In the genomic region with DNA sequence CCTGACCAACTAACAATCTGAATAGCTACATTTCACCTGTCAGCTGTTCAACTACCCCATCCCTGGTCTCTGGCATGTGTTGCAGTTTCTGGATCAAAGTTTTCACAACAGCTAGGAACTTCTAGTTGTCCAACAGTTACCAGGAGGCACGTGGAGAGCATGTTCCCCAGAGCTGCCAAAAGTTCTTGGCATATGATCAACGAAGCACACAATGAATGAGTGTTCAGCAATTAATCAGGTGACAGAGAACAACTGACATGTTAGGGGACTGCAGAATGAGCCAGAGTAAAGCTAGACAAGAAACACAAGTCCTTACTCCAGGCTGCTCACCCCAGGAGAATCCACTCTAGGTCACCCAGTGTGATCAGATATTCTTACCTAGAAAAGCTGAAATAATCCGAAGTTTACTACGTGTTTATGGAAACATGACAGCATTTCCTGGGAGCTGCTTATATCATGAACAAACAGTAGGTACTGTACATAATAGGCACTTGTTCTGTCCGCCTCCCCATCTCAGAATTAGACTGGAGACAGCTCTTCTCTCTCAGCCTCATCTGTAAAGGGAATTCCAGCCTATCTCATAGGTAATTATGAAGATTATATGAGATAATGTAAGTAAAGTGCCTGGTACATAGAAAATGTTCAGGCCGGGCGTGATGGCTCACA, we compare ENCODE assay signal across 13 cellular contexts. TPM values are rescaled to one million over a fixed set of nuclear protein-coding genes. Genes with fewer than 3 reads are reported as not detected.
DNase-seq lines count a peak whose midpoint lies in the region; ATAC-seq and TF ChIP-seq lines count a peak whose summit lies in the region.
"Had no signal": no experiment of that assay in that cellular context is flagged by ENCODE, and none has a peak within 500 bp of the region (broad histone marks: within the 10 kb centered on the region; RNA-seq: fewer than 3 reads in every experiment).

No MANE protein-coding gene starts in this region.

- no peak overlapping the region for H3K4me2 ChIP-seq in mammary epithelial cell (ENCODE audit: insufficient read depth, low read depth, low read length)

- no peaks in the 10 kb centered on the region for H3K9me3 ChIP-seq in mammary epithelial cell (replicated peaks; ENCODE audit: insufficient read depth, low read length)
- no peaks in the 10 kb centered on the region for H3K9me3 ChIP-seq in thoracic aorta
- no peaks in the 10 kb centered on the region for H3K9me3 ChIP-seq in CD4-positive, alpha-beta memory T cell (ENCODE audit: control insufficient read depth in 1 of 2, low read length in 2 of 2)

- H3K4me1 Mint-ChIP-seq in CD4-positive, alpha-beta memory T cell = peaks cover 0 to 2% (median under 1%) of the 10 kb centered on the region in 4 donors
- H3K4me1 Mint-ChIP-seq: central memory CD8-positive, alpha-beta T cell had no signal

- ATAC-seq in thoracic aorta (ENCODE audit: insufficient number of reproducible peaks, low FRiP score, low read depth) = peak; percentile 74
- ATAC-seq in HG03045 (IDR thresholded peaks at IDR 0.05; ENCODE audit: unreplicated experiment) = no peak
- ATAC-seq: GM12878 had no signal

- peak; percentile 41 for DNase-seq in NCI-H1092 treated with DMSO at 0.1 percent for 48 hours (lab: John Stamatoyannopoulos, UW)
- DNase-seq in mammary epithelial cell = peak; percentile 71
- DNase-seq in left kidney (ENCODE audit: low read depth, low spot score) = peak; percentile 16
- DNase-seq in thoracic aorta (ENCODE audit: low spot score) = peak; percentile 62
- no peak for DNase-seq in CD4-positive, alpha-beta memory T cell
- no peak for DNase-seq in NCI-H187 treated with DMSO at 0.1 percent for 48 hours (lab: John Stamatoyannopoulos, UW)
- no peak for DNase-seq in activated T-cell treated with anti-CD3 and anti-CD28 coated beads for 4 hours
- DNase-seq: NCI-H187; stimulated activated naive CD4-positive, alpha-beta T cell; WERI-Rb-1 had no signal

- WGBS in mammary epithelial cell (ENCODE audit: low coverage, missing lambda C conversion rate) = 56% methylated on average over 7 of the region's 7 CpGs

- no peak overlapping the region for H3K4me3 ChIP-seq in mammary epithelial cell (replicated peaks in 1 of 3; ENCODE audit: insufficient read depth in 1 of 3, low read depth in 2 of 3, low read length in 3 of 3)
- H3K4me3 ChIP-seq in thoracic aorta = no peak overlapping the region
- H3K4me3 ChIP-seq in CD4-positive, alpha-beta memory T cell (ENCODE audit: low read length in 2 of 2) = no peak overlapping the region
- H3K4me3 ChIP-seq: GM12878 had no signal

- in situ Hi-C loops in mammary epithelial cell (cut with MboI; ENCODE audit: low sequenced_read_pairs in 2 of 2) = no loop called here

- H3K4me3 Mint-ChIP-seq in CD4-positive, alpha-beta memory T cell = no peak overlapping the region
- H3K4me3 Mint-ChIP-seq: central memory CD8-positive, alpha-beta T cell had no signal

- no peaks in the 10 kb centered on the region for H3K27me3 ChIP-seq in mammary epithelial cell (ENCODE audit: insufficient read depth, low read length)
- no peaks in the 10 kb centered on the region for H3K27me3 ChIP-seq in thoracic aorta (replicated peaks; ENCODE audit: insufficient read depth)
- H3K27me3 ChIP-seq in CD4-positive, alpha-beta memory T cell (ENCODE audit: insufficient read depth, low read length) = no peaks in the 10 kb centered on the region

- H3K27me3 Mint-ChIP-seq in CD4-positive, alpha-beta memory T cell = no peaks in the 10 kb centered on the region
- H3K27me3 Mint-ChIP-seq: central memory CD8-positive, alpha-beta T cell had no signal

- no peaks in the 10 kb centered on the region for H3K79me2 ChIP-seq in mammary epithelial cell (ENCODE audit: insufficient read depth, low read length)

- no peaks in the 10 kb centered on the region for H4K20me1 ChIP-seq in mammary epithelial cell (ENCODE audit: insufficient read depth, low read length)

- dilution Hi-C loops in mammary epithelial cell (cut with HindIII; ENCODE audit: low sequenced_read_pairs) = no loop called here

- peaks cover 0 to 8% (median 3%) of the 10 kb centered on the region in 8 donors for H3K9me3 Mint-ChIP-seq in CD4-positive, alpha-beta memory T cell
- H3K9me3 Mint-ChIP-seq: central memory CD8-positive, alpha-beta T cell had no signal

- no peak overlapping the region for H3K9ac ChIP-seq in mammary epithelial cell (ENCODE audit: insufficient read depth, low read length)

- no peak overlapping the region for H3K27ac Mint-ChIP-seq in CD4-positive, alpha-beta memory T cell

- peaks cover 34% of the 10 kb centered on the region for H3K4me1 ChIP-seq in mammary epithelial cell (ENCODE audit: insufficient read depth, low read length)
- peaks cover 23 to 39% of the 10 kb centered on the region in 2 donors for H3K4me1 ChIP-seq in thoracic aorta (ENCODE audit: control insufficient read depth in 1 of 2, low read depth in 2 of 2)
- no peaks in the 10 kb centered on the region for H3K4me1 ChIP-seq in CD4-positive, alpha-beta memory T cell (ENCODE audit: insufficient read depth, low read length)

- CTCF ChIA-PET in mammary epithelial cell (lab: Charles Lee; ENCODE audit: low non-redundant PET) = no interaction called here
- CTCF ChIA-PET in CD4-positive, alpha-beta memory T cell (lab: Charles Lee; ENCODE audit: partially characterized antibody) = no interaction called here

- H3K36me3 ChIP-seq in mammary epithelial cell (ENCODE audit: insufficient read depth, low read length) = no peaks in the 10 kb centered on the region
- no peaks in the 10 kb centered on the region for H3K36me3 ChIP-seq in thoracic aorta
- H3K36me3 ChIP-seq in CD4-positive, alpha-beta memory T cell (ENCODE audit: insufficient read depth, low read length) = no peaks in the 10 kb centered on the region
- H3K36me3 ChIP-seq: WERI-Rb-1 had no signal

- no peak overlapping the region for H3K27ac ChIP-seq in mammary epithelial cell (ENCODE audit: insufficient read depth, low read depth, low read length)
- peak overlapping the region; percentile 4 to 40 for H3K27ac ChIP-seq in thoracic aorta
- no peak overlapping the region for H3K27ac ChIP-seq in CD4-positive, alpha-beta memory T cell (ENCODE audit: low read depth, low read length)
- H3K27ac ChIP-seq: WERI-Rb-1 had no signal

- no peak overlapping the region for H2AFZ ChIP-seq in mammary epithelial cell (ENCODE audit: low read depth, low read length)

- POLR2A ChIA-PET in CD4-positive, alpha-beta memory T cell (lab: Charles Lee; ENCODE audit: partially characterized antibody) = no interaction called here

- no TSS peak for BruUV-seq in mammary epithelial cell (replicated peaks; lab: Mats Ljungman, UMichigan)

- H3K36me3 Mint-ChIP-seq in CD4-positive, alpha-beta memory T cell = peaks cover 11 to 27% of the 10 kb centered on the region in 2 donors

- intact Hi-C loops in mammary epithelial cell (cut with micrococcal nuclease) = no loop called here
- intact Hi-C loops in CD4-positive, alpha-beta memory T cell (cut with micrococcal nuclease) = no loop called here

- TF ChIP-seq CTCF in mammary epithelial cell (conservative IDR thresholded peaks at IDR 0.05 in 1 of 2, IDR thresholded peaks at IDR 0.05 in 1 of 2; ENCODE audit: extremely low read depth in 1 of 2, insufficient read depth in 1 of 2, low read depth in 1 of 2, low read length in 2 of 2) (no peak), thoracic aorta (IDR thresholded peaks at IDR 0.05) (no peak)

RNA-seq across cellular contexts. Expression of a gene that starts 50.6 kb away (rescaled TPM):
- total RNA-seq in mammary epithelial cell = 1 to 10 TPM; 1.2 to 3.2 TPM
- 1.7 TPM for polyA plus RNA-seq in mammary epithelial cell
- polyA minus RNA-seq in mammary epithelial cell = 0.67 TPM
- total RNA-seq in thoracic aorta = 10 to 100 TPM; 10.6 to 14.5 TPM
- 1 to 10 TPM; 3.7 to 4.1 TPM for total RNA-seq in CD4-positive, alpha-beta memory T cell
- polyA plus RNA-seq in CD4-positive, alpha-beta memory T cell = 1 to 10 TPM; 2.0 to 4.5 TPM

Comparison
In these comparisons a context has a peak if more than half of its experiments do, and no peak if none do; other contexts are left out.
1. DNase-seq: peak in NCI-H1092 treated with DMSO at 0.1 percent for 48 hours (single experiment), mammary epithelial cell (single experiment), left kidney (single experiment) and thoracic aorta (single experiment); none in CD4-positive, alpha-beta memory T cell (0 of 5), NCI-H187 treated with DMSO at 0.1 percent for 48 hours (single experiment) and activated T-cell treated with anti-CD3 and anti-CD28 coated beads for 4 hours (single experiment).
2. H3K27ac ChIP-seq: peak in thoracic aorta (2 of 2); none in mammary epithelial cell (single experiment) and CD4-positive, alpha-beta memory T cell (single experiment).